32 cellular contexts compared by ENCODE assay signal in genomic region chr3:103803787-103804186, GRCh38.
"Had no signal": no experiment of that assay in that cellular context is flagged by ENCODE, and none has a peak within 500 bp of the region (broad histone marks: within the 10 kb centered on the region; RNA-seq: fewer than 3 reads in every experiment).

No MANE protein-coding gene starts in this region.

- H3K36me3 Mint-ChIP-seq: activated CD4-positive, alpha-beta memory T cell treated with anti-CD3 and anti-CD28 coated beads for 36 hours; activated CD8-positive, alpha-beta memory T cell treated with anti-CD3 and anti-CD28 coated beads, Interleukin-2, amount 10 ng/mL, durations not matched to agents 7 days and 5 days; activated naive CD4-positive, alpha-beta T cell treated with anti-CD3 and anti-CD28 coated beads, Interleukin-2, amount 50 U/mL, for 24 hours; activated naive CD8-positive, alpha-beta T cell treated with anti-CD3 and anti-CD28 coated beads for 36 hours; brain had no signal

- H3K27ac Mint-ChIP-seq: activated CD4-positive, alpha-beta memory T cell treated with anti-CD3 and anti-CD28 coated beads for 36 hours; activated CD4-positive, alpha-beta T cell treated with anti-CD3 and anti-CD28 coated beads for 36 hours; activated CD4-positive, alpha-beta T cell treated with anti-CD3 and anti-CD28 coated beads, Interleukin-2, amount 10 ng/mL, durations not matched to agents 24 days and 14 days; activated CD8-positive, alpha-beta memory T cell treated with anti-CD3 and anti-CD28 coated beads, Interleukin-2, amount 10 ng/mL, durations not matched to agents 7 days and 5 days; activated CD8-positive, alpha-beta T cell treated with anti-CD3 and anti-CD28 coated beads, Interleukin-2, amount 10 ng/mL, durations not matched to agents 7 days and 5 days; activated naive CD4-positive, alpha-beta T cell treated with anti-CD3 and anti-CD28 coated beads for 36 hours; activated naive CD4-positive, alpha-beta T cell treated with anti-CD3 and anti-CD28 coated beads, Interleukin-2, amount 50 U/mL, for 24 hours; activated naive CD8-positive, alpha-beta T cell treated with anti-CD3 and anti-CD28 coated beads for 36 hours; activated naive CD8-positive, alpha-beta T cell treated with anti-CD3 and anti-CD28 coated beads, Interleukin-2, amount 50 U/mL, for 24 hours; activated T-helper 1 cell treated with anti-CD3 and anti-CD28 coated beads, Interleukin-12 subunit alpha, Interleukin-12 subunit beta, Interleukin-2, Interleukin-4 antibody, amounts not matched to agents 30 ng/mL and 10 ng/mL and 1 ng/mL, durations not matched to agents 14 hours and 24 hours and 36 hours; activated T-helper 2 cell treated with anti-CD3 and anti-CD28 coated beads, Interferon-gamma antibody, Interleukin-2, Interleukin-4, amounts not matched to agents 10 μg/mL and 5 μg/mL and 100 μg/mL, durations not matched to agents 14 hours and 24 hours and 36 hours; brain; dendritic cell treated with granulocyte-macrophage colony-stimulating factor and Interleukin-4, amounts not matched to agents 40 ng/mL and 50 ng/mL, for 4 days; endodermal cell had no signal

- DNase-seq: activated CD4-positive, alpha-beta memory T cell treated with anti-CD3 and anti-CD28 coated beads for 36 hours; activated CD4-positive, alpha-beta T cell treated with anti-CD3 and anti-CD28 coated beads for 36 hours; activated CD4-positive, alpha-beta T cell treated with anti-CD3 and anti-CD28 coated beads, Interleukin-2, amount 10 ng/mL, durations not matched to agents 24 days and 14 days; activated CD4-positive, CD25-positive, alpha-beta regulatory T cell; activated CD4-positive, CD25-positive, alpha-beta regulatory T cell treated with anti-CD3 and anti-CD28 coated beads, Interleukin-2, amount 50 U/mL, for 72 hours; activated CD8-positive, alpha-beta memory T cell treated with anti-CD3 and anti-CD28 coated beads, Interleukin-2, amount 10 ng/mL, durations not matched to agents 7 days and 5 days; activated CD8-positive, alpha-beta memory T cell treated with anti-CD3 and anti-CD28 coated beads, Interleukin-2, amount 50 U/mL, for 4 hours; activated CD8-positive, alpha-beta T cell treated with anti-CD3 and anti-CD28 coated beads, Interleukin-2, amount 10 ng/mL, durations not matched to agents 7 days and 5 days; activated effector memory CD4-positive, alpha-beta T cell treated with anti-CD3 and anti-CD28 coated beads, Interleukin-2, amount 50 U/mL, for 16 hours; activated naive CD4-positive, alpha-beta T cell treated with anti-CD3 and anti-CD28 coated beads for 36 hours; activated naive CD8-positive, alpha-beta T cell treated with anti-CD3 and anti-CD28 coated beads for 36 hours; activated naive CD8-positive, alpha-beta T cell treated with anti-CD3 and anti-CD28 coated beads, Interleukin-2, amount 50 U/mL, for 24 hours; activated T-cell treated with anti-CD3 and anti-CD28 coated beads, Interleukin-2, amount 50 U/mL, for 1 hour; activated T-cell treated with anti-CD3 and anti-CD28 coated beads, Interleukin-2, amount 50 U/mL, for 48 hours; central memory CD4-positive, alpha-beta T cell; cerebellar nuclear complex; colonic mucosa; dorsolateral prefrontal cortex; effector memory CD4-positive, alpha-beta T cell; endodermal cell; foreskin fibroblast; head of caudate nucleus; T-helper 2 cell had no signal

- H3K36me3 ChIP-seq: ascending aorta, cardiac muscle cell, colonic mucosa had no signal

- H3K9me3 Mint-ChIP-seq: activated naive CD4-positive, alpha-beta T cell treated with anti-CD3 and anti-CD28 coated beads, Interleukin-2, amount 50 U/mL, for 24 hours; endodermal cell had no signal

- H3K4me3 Mint-ChIP-seq: activated CD4-positive, alpha-beta memory T cell treated with anti-CD3 and anti-CD28 coated beads for 36 hours; activated CD4-positive, alpha-beta T cell treated with anti-CD3 and anti-CD28 coated beads for 36 hours; activated CD4-positive, alpha-beta T cell treated with anti-CD3 and anti-CD28 coated beads, Interleukin-2, amount 10 ng/mL, durations not matched to agents 24 days and 14 days; activated CD8-positive, alpha-beta memory T cell treated with anti-CD3 and anti-CD28 coated beads, Interleukin-2, amount 10 ng/mL, durations not matched to agents 7 days and 5 days; activated CD8-positive, alpha-beta T cell treated with anti-CD3 and anti-CD28 coated beads, Interleukin-2, amount 10 ng/mL, durations not matched to agents 7 days and 5 days; activated naive CD4-positive, alpha-beta T cell treated with anti-CD3 and anti-CD28 coated beads for 36 hours; activated naive CD4-positive, alpha-beta T cell treated with anti-CD3 and anti-CD28 coated beads, Interleukin-2, amount 50 U/mL, for 24 hours; activated naive CD8-positive, alpha-beta T cell treated with anti-CD3 and anti-CD28 coated beads for 36 hours; activated naive CD8-positive, alpha-beta T cell treated with anti-CD3 and anti-CD28 coated beads, Interleukin-2, amount 50 U/mL, for 24 hours; activated T-helper 1 cell treated with anti-CD3 and anti-CD28 coated beads, Interleukin-12 subunit alpha, Interleukin-12 subunit beta, Interleukin-2, Interleukin-4 antibody, amounts not matched to agents 30 ng/mL and 10 ng/mL and 1 ng/mL, durations not matched to agents 14 hours and 24 hours and 36 hours; brain; dendritic cell treated with granulocyte-macrophage colony-stimulating factor and Interleukin-4, amounts not matched to agents 40 ng/mL and 50 ng/mL, for 4 days; endodermal cell had no signal

- H3K4me1 Mint-ChIP-seq: activated CD4-positive, alpha-beta T cell treated with anti-CD3 and anti-CD28 coated beads for 36 hours; activated CD4-positive, alpha-beta T cell treated with anti-CD3 and anti-CD28 coated beads, Interleukin-2, amount 10 ng/mL, durations not matched to agents 24 days and 14 days; activated CD8-positive, alpha-beta memory T cell treated with anti-CD3 and anti-CD28 coated beads, Interleukin-2, amount 10 ng/mL, durations not matched to agents 7 days and 5 days; activated naive CD4-positive, alpha-beta T cell treated with anti-CD3 and anti-CD28 coated beads, Interleukin-2, amount 50 U/mL, for 24 hours; activated naive CD8-positive, alpha-beta T cell treated with anti-CD3 and anti-CD28 coated beads for 36 hours; activated naive CD8-positive, alpha-beta T cell treated with anti-CD3 and anti-CD28 coated beads, Interleukin-2, amount 50 U/mL, for 24 hours; brain; endodermal cell had no signal

- H3K27me3 Mint-ChIP-seq: activated CD4-positive, alpha-beta memory T cell treated with anti-CD3 and anti-CD28 coated beads for 36 hours; activated CD4-positive, alpha-beta T cell treated with anti-CD3 and anti-CD28 coated beads for 36 hours; activated CD4-positive, alpha-beta T cell treated with anti-CD3 and anti-CD28 coated beads, Interleukin-2, amount 10 ng/mL, durations not matched to agents 24 days and 14 days; activated CD8-positive, alpha-beta memory T cell treated with anti-CD3 and anti-CD28 coated beads, Interleukin-2, amount 10 ng/mL, durations not matched to agents 7 days and 5 days; activated naive CD4-positive, alpha-beta T cell treated with anti-CD3 and anti-CD28 coated beads, Interleukin-2, amount 50 U/mL, for 24 hours; activated naive CD8-positive, alpha-beta T cell treated with anti-CD3 and anti-CD28 coated beads for 36 hours; activated naive CD8-positive, alpha-beta T cell treated with anti-CD3 and anti-CD28 coated beads, Interleukin-2, amount 50 U/mL, for 24 hours; brain; dendritic cell treated with granulocyte-macrophage colony-stimulating factor and Interleukin-4, amounts not matched to agents 40 ng/mL and 50 ng/mL, for 4 days had no signal

- H3K27me3 ChIP-seq: ascending aorta, breast epithelium, cardiac muscle cell, colonic mucosa, dorsolateral prefrontal cortex had no signal

- H3K27ac ChIP-seq: ascending aorta, breast epithelium, cardiac muscle cell, colonic mucosa, dorsolateral prefrontal cortex had no signal

- H3K4me3 ChIP-seq: ascending aorta, breast epithelium, cardiac muscle cell, colonic mucosa, dorsolateral prefrontal cortex had no signal

- H3K9me3 ChIP-seq: ascending aorta, breast epithelium, colonic mucosa had no signal

- H3K4me1 ChIP-seq: ascending aorta, breast epithelium, colonic mucosa had no signal

- ATAC-seq: activated CD4-positive, alpha-beta T cell treated with anti-CD3 and anti-CD28 coated beads for 36 hours; activated CD8-positive, alpha-beta memory T cell treated with anti-CD3 and anti-CD28 coated beads, Interleukin-2, amount 10 ng/mL, durations not matched to agents 7 days and 5 days; activated CD8-positive, alpha-beta T cell treated with anti-CD3 and anti-CD28 coated beads, Interleukin-2, amount 10 ng/mL, durations not matched to agents 7 days and 5 days; activated naive CD8-positive, alpha-beta T cell treated with anti-CD3 and anti-CD28 coated beads, Interleukin-2, amount 50 U/mL, for 24 hours; esophagus mucosa had no signal
